In genomic region chr9:135574331-135574730, GRCh38 we compare ENCODE assay signal across 1 cellular context.
A peak's percentile ranks its signal among the peaks of the same experiment; 100 is the strongest.
TF ChIP-seq lines count a peak whose summit lies in the region.

No MANE protein-coding gene starts in this region.

TF ChIP-seq in HepG2, 621 proteins besides CTCF, POLR2A, EP300 and RAD21:
- TF ChIP-seq MIXL1 (CRISPR knock-in tag; IDR thresholded peaks at IDR 0.05) (no peak), ZNF331 (CRISPR knock-in tag; IDR thresholded peaks at IDR 0.05) (no peak), KDM6A (CRISPR knock-in tag; IDR thresholded peaks at IDR 0.05; ENCODE audit: low read depth) (no peak), CREB1 (IDR thresholded peaks at IDR 0.05) (peak; percentile 23; the same call in 1 of the 2 replicates), CREB1 (CRISPR knock-in tag; IDR thresholded peaks at IDR 0.05) (no peak), RFX5 (IDR thresholded peaks at IDR 0.05; ENCODE audit: low read depth, low read length) (no peak)
TF ChIP-seq in HepG2: peak in this region for 1.
